In the genomic region with DNA sequence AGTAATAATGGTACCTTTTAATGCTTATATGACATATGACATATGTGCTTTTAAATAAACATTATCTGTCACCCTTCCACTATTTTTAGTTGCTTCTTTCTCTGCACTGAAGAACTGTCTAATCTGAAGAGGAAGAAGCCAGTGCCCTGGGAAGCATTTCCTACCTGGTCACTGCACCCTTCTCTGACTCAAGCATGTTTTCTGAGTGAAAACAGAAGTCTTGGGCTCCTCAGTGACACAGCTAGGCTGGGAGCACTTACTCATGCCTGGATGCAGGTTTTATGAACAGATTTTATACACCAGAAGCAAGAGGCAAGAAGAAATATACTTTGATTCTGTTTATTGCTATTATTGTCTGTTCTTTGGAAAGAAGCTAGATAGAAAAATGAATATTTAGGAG, we compare ENCODE assay signal across 26 cellular contexts.
DNase-seq lines count a peak whose midpoint lies in the region; ATAC-seq and TF ChIP-seq lines count a peak whose summit lies in the region.
"Had no signal": no experiment of that assay in that cellular context is flagged by ENCODE, and none has a peak within 500 bp of the region (broad histone marks: within the 10 kb centered on the region; RNA-seq: fewer than 3 reads in every experiment).

No MANE protein-coding gene starts in this region.

- peaks cover 20% of the 10 kb centered on the region for H3K4me1 Mint-ChIP-seq in brain
- no peaks in the 10 kb centered on the region for H3K4me1 Mint-ChIP-seq in activated naive CD8-positive, alpha-beta T cell treated with anti-CD3 and anti-CD28 coated beads, Interleukin-2, amount 50 U/mL, for 24 hours
- H3K4me1 Mint-ChIP-seq: CD4-positive, alpha-beta memory T cell; IgD-negative memory B cell; T-cell had no signal

- no peak overlapping the region for H3K4me3 ChIP-seq in thyroid gland (replicated peaks in 1 of 3)
- H3K4me3 ChIP-seq: BLaER1 had no signal

- peaks cover 0 to 10% of the 10 kb centered on the region in 2 donors for H3K4me1 ChIP-seq in thyroid gland
- H3K4me1 ChIP-seq: BLaER1 had no signal

- no peak for TF ChIP-seq POLR2A in thyroid gland (IDR thresholded peaks at IDR 0.05)

- no peaks in the 10 kb centered on the region for H3K36me3 ChIP-seq in thyroid gland
- H3K36me3 ChIP-seq: BLaER1 had no signal

- TF ChIP-seq CTCF in brain (conservative IDR thresholded peaks at IDR 0.05) (no peak), thyroid gland (IDR thresholded peaks at IDR 0.05) (no peak)

- ATAC-seq in GM18868 (IDR thresholded peaks at IDR 0.05; ENCODE audit: unreplicated experiment) = peak; percentile 66
- peak; percentile 79 for ATAC-seq in HG03442 (IDR thresholded peaks at IDR 0.05; ENCODE audit: unreplicated experiment)
- ATAC-seq in GM21447 (IDR thresholded peaks at IDR 0.05; ENCODE audit: unreplicated experiment) = no peak
- no peak for ATAC-seq in activated naive CD8-positive, alpha-beta T cell treated with anti-CD3 and anti-CD28 coated beads, Interleukin-2, amount 50 U/mL, for 24 hours
- no peak for ATAC-seq in GM19324 (IDR thresholded peaks at IDR 0.05; ENCODE audit: low FRiP score, unreplicated experiment)
- ATAC-seq: PC-3, T-cell had no signal

- intact Hi-C loops in thyroid gland (cut with DNase I) = no loop called here

- no peaks in the 10 kb centered on the region for H3K27me3 Mint-ChIP-seq in brain
- peaks cover 2% of the 10 kb centered on the region for H3K27me3 Mint-ChIP-seq in activated naive CD8-positive, alpha-beta T cell treated with anti-CD3 and anti-CD28 coated beads, Interleukin-2, amount 50 U/mL, for 24 hours

- H3K27ac Mint-ChIP-seq in brain = peak overlapping the region in 3 of 5 experiments; percentile 43 to 79 (median 75)
- no peak overlapping the region for H3K27ac Mint-ChIP-seq in activated naive CD8-positive, alpha-beta T cell treated with anti-CD3 and anti-CD28 coated beads, Interleukin-2, amount 50 U/mL, for 24 hours
- H3K27ac Mint-ChIP-seq: CD4-positive, alpha-beta memory T cell; HFFc6; IgD-negative memory B cell; T-cell had no signal

- peak overlapping the region in 2 of 5 experiments; percentile 32 to 39 for H3K4me3 Mint-ChIP-seq in brain
- no peak overlapping the region for H3K4me3 Mint-ChIP-seq in activated naive CD8-positive, alpha-beta T cell treated with anti-CD3 and anti-CD28 coated beads, Interleukin-2, amount 50 U/mL, for 24 hours
- H3K4me3 Mint-ChIP-seq: CD4-positive, alpha-beta memory T cell; HFFc6; IgD-negative memory B cell; T-cell had no signal

- no peaks in the 10 kb centered on the region for H3K9me3 ChIP-seq in thyroid gland
- H3K9me3 ChIP-seq: BLaER1, Caco-2 had no signal

- peak overlapping the region in 2 of 3 donors; percentile 1 to 22 for H3K27ac ChIP-seq in thyroid gland
- H3K27ac ChIP-seq: BLaER1 had no signal

- H3K9me3 Mint-ChIP-seq in brain = peaks cover 0 to 2% (median 0%) of the 10 kb centered on the region in 5 experiments
- no peaks in the 10 kb centered on the region for H3K9me3 Mint-ChIP-seq in activated naive CD8-positive, alpha-beta T cell treated with anti-CD3 and anti-CD28 coated beads, Interleukin-2, amount 50 U/mL, for 24 hours
- H3K9me3 Mint-ChIP-seq: HFFc6, T-cell had no signal

- H3K36me3 Mint-ChIP-seq in brain = no peaks in the 10 kb centered on the region
- H3K36me3 Mint-ChIP-seq in activated naive CD8-positive, alpha-beta T cell treated with anti-CD3 and anti-CD28 coated beads, Interleukin-2, amount 50 U/mL, for 24 hours (ENCODE audit: low read depth) = no peaks in the 10 kb centered on the region
- H3K36me3 Mint-ChIP-seq: CD4-positive, alpha-beta memory T cell; IgD-negative memory B cell; T-cell had no signal

- no peak for DNase-seq in thyroid gland
- DNase-seq in activated naive CD8-positive, alpha-beta T cell treated with anti-CD3 and anti-CD28 coated beads, Interleukin-2, amount 50 U/mL, for 24 hours = no peak
- DNase-seq: ACHN; Caco-2; CD4-positive, alpha-beta memory T cell; DMS 273 treated with DMSO at 0.1 percent for 48 hours; DND-41; H7; HFFc6; MV-4-11; NCI-H1105 treated with DMSO at 0.1 percent for 48 hours; NCI-H2029 treated with DMSO at 0.1 percent for 48 hours; NCI-H2171; NCI-H345; NCI-H524; NCI-H82; PC-3; SHP77; T-cell had no signal

- H3K27me3 ChIP-seq in thyroid gland = no peaks in the 10 kb centered on the region
- H3K27me3 ChIP-seq: BLaER1 had no signal

Comparison
In these comparisons a context has a peak if more than half of its experiments do, and no peak if none do; other contexts are left out.
1. ATAC-seq: peak in GM18868 (single experiment) and HG03442 (single experiment); none in GM21447 (single experiment), activated naive CD8-positive, alpha-beta T cell treated with anti-CD3 and anti-CD28 coated beads, Interleukin-2, amount 50 U/mL, for 24 hours (single experiment) and GM19324 (single experiment).